1 cellular context compared by ENCODE assay signal in genomic region chr2:65129613-65130439, GRCh38.
A peak's percentile ranks its signal among the peaks of the same experiment; 100 is the strongest.
TF ChIP-seq lines count a peak whose summit lies in the region.

Gene RAB1A, minus strand, starts transcription at chr2:65130106. Its CDS starts 191 bp downstream, at chr2:65129915.

TF ChIP-seq in GM12878, 131 proteins besides CTCF, POLR2A, EP300 and RAD21 (continued from another document and continues in another):
- TF ChIP-seq E2F8 (IDR thresholded peaks at IDR 0.05; ENCODE audit: low read depth, partially characterized antibody), result no peak
- TF ChIP-seq ZNF274 (IDR thresholded peaks at IDR 0.05; ENCODE audit: insufficient read depth, insufficient read length), result no peak
- TF ChIP-seq RBBP5 (conservative IDR thresholded peaks at IDR 0.05), result no peak
- TF ChIP-seq CREM (IDR thresholded peaks at IDR 0.05; ENCODE audit: low read depth), result peak; percentile 92
- TF ChIP-seq JUNB (IDR thresholded peaks at IDR 0.05), result 0 out of 2 replicates have a peak, but pooled peaks have one; percentile 16
- no peak for TF ChIP-seq MYB (IDR thresholded peaks at IDR 0.05; ENCODE audit: borderline replicate concordance, low read depth, low read length)
- peak in 1 of 2 experiments; percentile 52; a peak in 1 of 4 replicates for TF ChIP-seq BHLHE40 (IDR thresholded peaks at IDR 0.05; ENCODE audit: borderline replicate concordance in 1 of 2, low read depth in 2 of 2, low read length in 1 of 2)
- TF ChIP-seq TCF12 (IDR thresholded peaks at IDR 0.05; ENCODE audit: low read depth, low read length), result peak; percentile 40; the same call in 1 of the 2 replicates
- TF ChIP-seq KLF5 (IDR thresholded peaks at IDR 0.05; ENCODE audit: partially characterized antibody), result peak; percentile 51
- no peak for TF ChIP-seq STAT3 (IDR thresholded peaks at IDR 0.05; ENCODE audit: low read depth, low read length)
- TF ChIP-seq YBX1 (IDR thresholded peaks at IDR 0.05), result no peak
- no peak for TF ChIP-seq SKIL (IDR thresholded peaks at IDR 0.05; ENCODE audit: low read depth, poor library complexity, severe bottlenecking)
- peak; percentile 77 for TF ChIP-seq POLR2AphosphoS2 (IDR thresholded peaks at IDR 0.05; ENCODE audit: low read depth, low read length)
- no peak for TF ChIP-seq MEF2B (IDR thresholded peaks at IDR 0.05; ENCODE audit: partially characterized antibody, poor library complexity, severe bottlenecking)
- TF ChIP-seq CUX1 (IDR thresholded peaks at IDR 0.05; ENCODE audit: insufficient replicate concordance, low read depth, low read length), result no peak
- no peak; a peak in 1 of 4 replicates for TF ChIP-seq SRF (IDR thresholded peaks at IDR 0.05; ENCODE audit: low read depth in 2 of 2, low read length in 2 of 2)
- no peak for TF ChIP-seq CEBPB (IDR thresholded peaks at IDR 0.05; ENCODE audit: borderline replicate concordance in 1 of 2, low read depth in 2 of 2, low read length in 2 of 2)
- TF ChIP-seq ETV6 (conservative IDR thresholded peaks at IDR 0.05 in 1 of 2, IDR thresholded peaks at IDR 0.05 in 1 of 2; ENCODE audit: borderline replicate concordance in 1 of 2, low read depth in 1 of 2), result no peak
- TF ChIP-seq NFIC (IDR thresholded peaks at IDR 0.05; ENCODE audit: low read depth, low read length), result no peak
- no peak for TF ChIP-seq RCOR1 (conservative IDR thresholded peaks at IDR 0.05; ENCODE audit: low read depth, low read length)
- peak; percentile 33; the same call in 1 of the 2 replicates for TF ChIP-seq RFX5 (IDR thresholded peaks at IDR 0.05; ENCODE audit: low read depth, low read length)
- TF ChIP-seq IRF5 (IDR thresholded peaks at IDR 0.05; ENCODE audit: borderline replicate concordance), result no peak
- TF ChIP-seq SMARCA5 (IDR thresholded peaks at IDR 0.05), result no peak
- TF ChIP-seq NR2C1 (IDR thresholded peaks at IDR 0.05), result peak; percentile 87
- peak; percentile 64 for TF ChIP-seq SP1 (IDR thresholded peaks at IDR 0.05; ENCODE audit: low read depth, low read length)
- peak; percentile 90 for TF ChIP-seq HDGF (IDR thresholded peaks at IDR 0.05)
- TF ChIP-seq FOXK2 (IDR thresholded peaks at IDR 0.05), result no peak
- TF ChIP-seq BMI1 (IDR thresholded peaks at IDR 0.05; ENCODE audit: borderline replicate concordance), result no peak
- no peak for TF ChIP-seq WRNIP1 (IDR thresholded peaks at IDR 0.05; ENCODE audit: borderline replicate concordance, low read depth, low read length)
- no peak for TF ChIP-seq CBX3 (IDR thresholded peaks at IDR 0.05; ENCODE audit: borderline replicate concordance, low read depth)
- no peak; the same call in 1 of the 2 replicates for TF ChIP-seq ZNF687 (IDR thresholded peaks at IDR 0.05)
- TF ChIP-seq ZNF207 (IDR thresholded peaks at IDR 0.05; ENCODE audit: borderline replicate concordance), result 0 out of 2 replicates have a peak, but pooled peaks have one; percentile 52
- TF ChIP-seq POU2F2 (IDR thresholded peaks at IDR 0.05; ENCODE audit: borderline replicate concordance, low read depth, low read length), result no peak
- TF ChIP-seq CBX5 (IDR thresholded peaks at IDR 0.05; ENCODE audit: low read depth), result no peak
- no peak for TF ChIP-seq SMC3 (IDR thresholded peaks at IDR 0.05; ENCODE audit: borderline replicate concordance, low read length)
- no peak for TF ChIP-seq ZNF24 (IDR thresholded peaks at IDR 0.05)
- peak; percentile 85 for TF ChIP-seq NRF1 (conservative IDR thresholded peaks at IDR 0.05; ENCODE audit: low read depth, low read length)
- no peak for TF ChIP-seq SUPT20H (IDR thresholded peaks at IDR 0.05; ENCODE audit: borderline replicate concordance, control insufficient read depth, low read depth, low read length)
- peak; percentile 43; the same call in 1 of the 2 replicates for TF ChIP-seq RUNX3 (IDR thresholded peaks at IDR 0.05; ENCODE audit: low read length)
- TF ChIP-seq RELA (IDR thresholded peaks at IDR 0.05; ENCODE audit: borderline replicate concordance, partially characterized antibody), result no peak
- TF ChIP-seq ZNF217 (IDR thresholded peaks at IDR 0.05), result no peak
- TF ChIP-seq E2F4 (IDR thresholded peaks at IDR 0.05; ENCODE audit: low read depth, low read length), result peak; percentile 74; the same call in 1 of the 2 replicates
- TF ChIP-seq ASH2L (IDR thresholded peaks at IDR 0.05; ENCODE audit: borderline replicate concordance, low read depth), result no peak
- TF ChIP-seq REST (IDR thresholded peaks at IDR 0.05; ENCODE audit: low read depth, low read length), result 0 out of 2 replicates have a peak, but pooled peaks have one; percentile 6
